Comparison of ENCODE assay signal across 9 cellular contexts in genomic region chr9:69351227-69351626, GRCh38. TPM values are rescaled to one million over a fixed set of nuclear protein-coding genes. Genes with fewer than 3 reads are reported as not detected.
"Had no signal": no experiment of that assay in that cellular context is flagged by ENCODE, and none has a peak within 500 bp of the region (broad histone marks: within the 10 kb centered on the region; RNA-seq: fewer than 3 reads in every experiment).

No MANE protein-coding gene starts in this region.

- DNase-seq: IMR-90, KBM-7, KG1 had no signal

- H3K9ac ChIP-seq: KMS-11 had no signal

- FAIRE-seq: HTR-8/SVneo, K562 had no signal

- H3K36me3 Mint-ChIP-seq: IgD-negative memory B cell had no signal

- ATAC-seq: K562 had no signal

- H3K4me1 Mint-ChIP-seq: IgD-negative memory B cell had no signal

- H3K27ac Mint-ChIP-seq: IgD-negative memory B cell had no signal

- H3K4me3 ChIP-seq: K562 had no signal

- H3K4me2 ChIP-seq: KMS-11 had no signal

- H3K27ac ChIP-seq: HL-60, KMS-11 had no signal

RNA-seq across cellular contexts. Expression of gene ENTREP1, which starts 26.2 kb away (rescaled TPM):
- total RNA-seq: HT-29, IMR-90, K562 had no signal
- polyA plus RNA-seq: IgD-negative memory B cell, IMR-90, K562 had no signal
